ENCODE assay signal across 11 cellular contexts in the genomic region with DNA sequence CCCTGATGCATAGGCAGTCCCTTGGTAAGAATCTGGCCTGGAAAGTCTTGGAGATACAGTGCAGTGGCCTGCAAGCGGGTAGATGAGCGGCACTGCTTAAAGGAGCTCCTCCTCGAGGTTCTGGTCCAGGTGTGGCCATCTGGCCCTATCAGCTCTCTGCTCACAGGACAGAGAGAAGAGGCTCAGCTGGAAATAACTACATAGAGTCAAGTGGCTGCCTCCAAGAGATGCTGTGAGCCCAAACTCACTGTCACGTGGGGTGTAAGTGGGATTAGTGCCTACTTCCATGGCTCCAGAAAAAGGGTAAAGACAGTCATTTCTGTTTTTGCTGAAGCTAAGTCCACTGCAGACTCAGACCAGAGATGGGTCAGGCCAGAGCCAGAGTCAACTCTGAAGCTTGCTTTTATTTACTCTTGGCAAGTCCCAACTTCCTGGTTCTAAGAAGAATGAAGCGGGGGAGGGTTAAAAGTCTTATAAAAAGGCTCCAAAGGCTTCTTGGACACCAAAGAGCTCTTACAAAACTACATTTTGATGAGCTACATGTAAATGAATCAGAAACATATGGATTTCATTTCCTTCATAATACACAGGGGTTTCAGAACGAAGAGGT.
DNase-seq lines count a peak whose midpoint lies in the region; ATAC-seq, FAIRE-seq and TF ChIP-seq lines count a peak whose summit lies in the region.
"Had no signal": no experiment of that assay in that cellular context is flagged by ENCODE, and none has a peak within 500 bp of the region (broad histone marks: within the 10 kb centered on the region; RNA-seq: fewer than 3 reads in every experiment).

No MANE protein-coding gene starts in this region.

- in situ Hi-C loops in gastrocnemius medialis (cut with MboI; ENCODE audit: low sequenced_read_pairs in 4 of 4) = no loop called here
- in situ Hi-C loops in KBM-7 (cut with MboI; ENCODE audit: low pct_unique_long_range_greater_than_20kb, low sequenced_read_pairs) = no loop called here

- H3K36me3 ChIP-seq in astrocyte (ENCODE audit: insufficient read depth, low read length) (no peaks in the 10 kb centered on the region), gastroesophageal sphincter (no peaks in the 10 kb centered on the region), gastrocnemius medialis (no peaks in the 10 kb centered on the region)

- no peaks in the 10 kb centered on the region for H3K27me3 ChIP-seq in astrocyte (ENCODE audit: insufficient read depth, low read length)
- H3K27me3 ChIP-seq in gastroesophageal sphincter = no peaks in the 10 kb centered on the region
- H3K27me3 ChIP-seq in gastrocnemius medialis = no peaks in the 10 kb centered on the region

- peak overlapping the region; percentile 97 for H3K27ac Mint-ChIP-seq in astrocyte (ENCODE audit: unreplicated experiment)

- TF ChIP-seq EP300 in gastroesophageal sphincter (IDR thresholded peaks at IDR 0.05) = no peak

- peak overlapping the region; percentile 31 for H3K4me3 Mint-ChIP-seq in astrocyte (ENCODE audit: unreplicated experiment)

- H3K27ac ChIP-seq in astrocyte (ENCODE audit: low read depth, low read length) (peak overlapping the region; percentile 81), gastroesophageal sphincter (peak overlapping the region; percentile 40 to 78 (median 69)), gastrocnemius medialis (peak overlapping the region; percentile 7 to 37 (median 17))

- no peaks in the 10 kb centered on the region for H3K9me3 Mint-ChIP-seq in astrocyte (ENCODE audit: unreplicated experiment)

- no peak for TF ChIP-seq CTCF in astrocyte (IDR thresholded peaks at IDR 0.05; ENCODE audit: insufficient read depth, low read depth, low read length)
- no peak for TF ChIP-seq CTCF in gastroesophageal sphincter (IDR thresholded peaks at IDR 0.05)
- no peak for TF ChIP-seq CTCF in gastrocnemius medialis (IDR thresholded peaks at IDR 0.05 in 4 of 5, conservative IDR thresholded peaks at IDR 0.05 in 1 of 5)

- peak; percentile 86 for DNase-seq in EL
- peak; percentile 77 for DNase-seq in astrocyte (ENCODE audit: low read depth)
- no peak for DNase-seq in gastrocnemius medialis
- no peak for DNase-seq in stimulated activated CD4-positive, alpha-beta T cell treated with anti-CD3 and anti-CD28 coated beads, Interleukin-15, amount 100 ng/mL, for 24 hours
- no peak for DNase-seq in KBM-7
- DNase-seq: substantia nigra, T-helper 2 cell had no signal

- TF ChIP-seq POLR2A in gastroesophageal sphincter (IDR thresholded peaks at IDR 0.05) (no peak), gastrocnemius medialis (IDR thresholded peaks at IDR 0.05) (no peak)

- intact Hi-C loops in gastrocnemius medialis (cut with DNase I; ENCODE audit: low total_unique reads) = no loop called here

- no peaks in the 10 kb centered on the region for H3K79me2 ChIP-seq in astrocyte (ENCODE audit: insufficient read depth, low read length)

- WGBS in gastroesophageal sphincter (ENCODE audit: low coverage in 1 of 2), 2 donors = 35 to 40% methylated on average over 2 to 6 of the region's 6 CpGs

- H3K4me1 ChIP-seq in astrocyte (ENCODE audit: insufficient read depth, low read length) = peaks cover 22% of the 10 kb centered on the region
- H3K4me1 ChIP-seq in gastroesophageal sphincter = peaks cover 12 to 90% (median 16%) of the 10 kb centered on the region in 3 donors
- H3K4me1 ChIP-seq in gastrocnemius medialis = peaks cover 14 to 32% of the 10 kb centered on the region in 2 donors

- peak; percentile 66 for FAIRE-seq in astrocyte (lab: Jason Lieb, UNC)
- FAIRE-seq: D721Med had no signal

- peaks cover 6% of the 10 kb centered on the region for H3K36me3 Mint-ChIP-seq in astrocyte (ENCODE audit: low read depth, unreplicated experiment)

- no peaks in the 10 kb centered on the region for H3K27me3 Mint-ChIP-seq in astrocyte (ENCODE audit: low read depth, unreplicated experiment)

- peak overlapping the region; percentile 42 for H3K9ac ChIP-seq in astrocyte (ENCODE audit: low read length)

- H3K4me3 ChIP-seq in astrocyte (ENCODE audit: insufficient read depth, low read depth, low read length) = peak overlapping the region; percentile 1
- H3K4me3 ChIP-seq in gastroesophageal sphincter = no peak overlapping the region
- no peak overlapping the region for H3K4me3 ChIP-seq in gastrocnemius medialis

- H3K4me1 Mint-ChIP-seq in astrocyte (ENCODE audit: low read depth, unreplicated experiment) = peaks cover 65% of the 10 kb centered on the region

- peak overlapping the region; percentile 29 for H2AFZ ChIP-seq in astrocyte (ENCODE audit: low read depth, low read length)

- peak overlapping the region; percentile 75 for H3K4me2 ChIP-seq in astrocyte (ENCODE audit: low read length)

- H4K20me1 ChIP-seq in astrocyte (ENCODE audit: insufficient read depth, low read length) = no peaks in the 10 kb centered on the region

- ATAC-seq in gastroesophageal sphincter (no peak), gastrocnemius medialis (peak in 1 of 2 donors; percentile 19), GM21528 (IDR thresholded peaks at IDR 0.05; ENCODE audit: low FRiP score, unreplicated experiment) (no peak), HG02870 (IDR thresholded peaks at IDR 0.05; ENCODE audit: unreplicated experiment) (no peak)

- H3K9me3 ChIP-seq in astrocyte (ENCODE audit: insufficient read depth, low read depth, low read length) (no peaks in the 10 kb centered on the region), gastroesophageal sphincter (no peaks in the 10 kb centered on the region), gastrocnemius medialis (no peaks in the 10 kb centered on the region)

Comparison
In these comparisons a context has a peak if more than half of its experiments do, and no peak if none do; other contexts are left out.
1. DNase-seq: peak in EL (single experiment) and astrocyte (single experiment); none in gastrocnemius medialis (0 of 2), stimulated activated CD4-positive, alpha-beta T cell treated with anti-CD3 and anti-CD28 coated beads, Interleukin-15, amount 100 ng/mL, for 24 hours (single experiment) and KBM-7 (single experiment).
2. H3K27ac ChIP-seq: peak in every context shown above with its lines; median percentile 81 in astrocyte; 69 in gastroesophageal sphincter; 17 in gastrocnemius medialis.